8 cellular contexts compared by ENCODE assay signal in the genomic region with DNA sequence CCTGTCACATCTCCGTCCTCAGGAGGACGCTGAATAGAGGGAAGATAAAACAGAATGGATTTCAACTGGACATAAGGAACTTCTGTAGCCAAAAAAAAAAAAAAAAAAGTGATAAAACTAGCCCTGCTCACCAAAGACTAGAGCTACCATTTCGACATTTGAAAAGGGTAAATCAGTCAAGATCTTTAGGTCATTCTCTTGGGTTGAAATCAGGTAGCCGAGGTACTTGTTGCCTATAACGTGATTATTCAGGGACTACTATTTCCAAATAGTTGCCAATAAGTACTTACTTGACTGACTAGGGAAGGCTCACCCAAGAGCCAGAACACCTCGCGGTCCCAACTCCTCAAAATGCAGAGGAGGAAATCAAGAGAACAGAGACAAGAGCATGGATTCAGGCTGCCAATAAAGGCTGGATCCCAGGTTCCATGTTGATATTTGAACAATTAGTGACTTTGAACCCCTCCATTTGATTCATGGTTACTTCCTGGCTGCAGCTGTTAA. TPM values are rescaled to one million over a fixed set of nuclear protein-coding genes. Genes with fewer than 3 reads are reported as not detected.
DNase-seq lines count a peak whose midpoint lies in the region; ATAC-seq and TF ChIP-seq lines count a peak whose summit lies in the region.

No MANE protein-coding gene starts in this region.

- CTCF ChIA-PET in activated CD8-positive, alpha-beta memory T cell treated with anti-CD3 and anti-CD28 coated beads, Interleukin-2, amount 10 ng/mL, durations not matched to agents 7 days and 5 days (lab: Charles Lee) = interaction anchor here (0.8 to 1.6 kb wide), 5 partner anchors 21 to 243 kb away, joined by 3 to 9 read pairs (median 3); no protein-coding TSS in a partner anchor

- peaks cover 27% of the 10 kb centered on the region for H3K36me3 Mint-ChIP-seq in activated CD8-positive, alpha-beta memory T cell treated with anti-CD3 and anti-CD28 coated beads, Interleukin-2, amount 10 ng/mL, durations not matched to agents 7 days and 5 days
- H3K36me3 Mint-ChIP-seq in activated naive CD8-positive, alpha-beta T cell treated with anti-CD3 and anti-CD28 coated beads for 36 hours = peaks cover 27% of the 10 kb centered on the region

- H3K9me3 Mint-ChIP-seq in activated CD8-positive, alpha-beta memory T cell treated with anti-CD3 and anti-CD28 coated beads, Interleukin-2, amount 10 ng/mL, durations not matched to agents 7 days and 5 days (ENCODE audit: low read depth) = no peaks in the 10 kb centered on the region
- no peaks in the 10 kb centered on the region for H3K9me3 Mint-ChIP-seq in activated naive CD8-positive, alpha-beta T cell treated with anti-CD3 and anti-CD28 coated beads for 36 hours

- peak overlapping the region; percentile 89 for H3K27ac Mint-ChIP-seq in activated CD8-positive, alpha-beta memory T cell treated with anti-CD3 and anti-CD28 coated beads, Interleukin-2, amount 10 ng/mL, durations not matched to agents 7 days and 5 days
- peak overlapping the region; percentile 91 for H3K27ac Mint-ChIP-seq in activated naive CD8-positive, alpha-beta T cell treated with anti-CD3 and anti-CD28 coated beads for 36 hours

- intact Hi-C loops in tibial artery (cut with DNase I; ENCODE audit: low total_unique reads) = no loop called here

- TF ChIP-seq CTCF in kidney epithelial cell (IDR thresholded peaks at IDR 0.05; ENCODE audit: insufficient read depth, low read length, poor library complexity, severe bottlenecking) (no peak), tibial artery (IDR thresholded peaks at IDR 0.05) (no peak)

- H3K27me3 ChIP-seq in kidney epithelial cell (ENCODE audit: control insufficient read depth, insufficient read depth, low read length) = no peaks in the 10 kb centered on the region
- H3K27me3 ChIP-seq in tibial artery = no peaks in the 10 kb centered on the region

- ATAC-seq in activated CD8-positive, alpha-beta memory T cell treated with anti-CD3 and anti-CD28 coated beads, Interleukin-2, amount 10 ng/mL, durations not matched to agents 7 days and 5 days = no peak

- DNase-seq in activated CD8-positive, alpha-beta memory T cell treated with anti-CD3 and anti-CD28 coated beads, Interleukin-2, amount 10 ng/mL, durations not matched to agents 7 days and 5 days = no peak
- no peak for DNase-seq in activated CD8-positive, alpha-beta memory T cell treated with anti-CD3 and anti-CD28 coated beads for 24 hours
- DNase-seq in activated naive CD8-positive, alpha-beta T cell treated with anti-CD3 and anti-CD28 coated beads for 36 hours = no peak
- DNase-seq in kidney epithelial cell (ENCODE audit: low read depth) (no peak), tibial artery (no peak), activated gamma-delta T cell (lab: John Stamatoyannopoulos, UW) (no peak), dermis blood vessel endothelial cell (no peak), occipital lobe (lab: John Stamatoyannopoulos, UW) (no peak)

- H3K27me3 Mint-ChIP-seq in activated CD8-positive, alpha-beta memory T cell treated with anti-CD3 and anti-CD28 coated beads, Interleukin-2, amount 10 ng/mL, durations not matched to agents 7 days and 5 days = peaks cover 2% of the 10 kb centered on the region
- H3K27me3 Mint-ChIP-seq in activated naive CD8-positive, alpha-beta T cell treated with anti-CD3 and anti-CD28 coated beads for 36 hours = no peaks in the 10 kb centered on the region

- H3K9me3 ChIP-seq in tibial artery = no peaks in the 10 kb centered on the region

- H3K4me1 Mint-ChIP-seq in activated CD8-positive, alpha-beta memory T cell treated with anti-CD3 and anti-CD28 coated beads, Interleukin-2, amount 10 ng/mL, durations not matched to agents 7 days and 5 days = peaks cover 57% of the 10 kb centered on the region
- peaks cover 48% of the 10 kb centered on the region for H3K4me1 Mint-ChIP-seq in activated naive CD8-positive, alpha-beta T cell treated with anti-CD3 and anti-CD28 coated beads for 36 hours

- peak overlapping the region; percentile 57 for H3K4me3 ChIP-seq in kidney epithelial cell (ENCODE audit: low read depth, low read length)
- H3K4me3 ChIP-seq in tibial artery = peak overlapping the region; percentile 84 to 92

- no peaks in the 10 kb centered on the region for H3K36me3 ChIP-seq in kidney epithelial cell (ENCODE audit: control insufficient read depth, insufficient read depth, low read length)
- no peaks in the 10 kb centered on the region for H3K36me3 ChIP-seq in tibial artery

- peak overlapping the region; percentile 93 to 100 for H3K27ac ChIP-seq in tibial artery

- H3K4me1 ChIP-seq in tibial artery = peaks cover 0 to 62% (median 28%) of the 10 kb centered on the region in 4 donors

- peak overlapping the region; percentile 95 for H3K4me3 Mint-ChIP-seq in activated CD8-positive, alpha-beta memory T cell treated with anti-CD3 and anti-CD28 coated beads, Interleukin-2, amount 10 ng/mL, durations not matched to agents 7 days and 5 days
- H3K4me3 Mint-ChIP-seq in activated naive CD8-positive, alpha-beta T cell treated with anti-CD3 and anti-CD28 coated beads for 36 hours = peak overlapping the region; percentile 97

RNA-seq across cellular contexts. Expression of a gene that starts 2.0 kb away (rescaled TPM):
- 10 to 100 TPM; 66.2 to 73.0 TPM for total RNA-seq in activated CD8-positive, alpha-beta memory T cell treated with anti-CD3 and anti-CD28 coated beads, Interleukin-2, amount 10 ng/mL, durations not matched to agents 7 days and 5 days
- total RNA-seq in activated naive CD8-positive, alpha-beta T cell treated with anti-CD3 and anti-CD28 coated beads for 36 hours = 10 to 100 TPM; 42.0 to 46.8 TPM
- total RNA-seq in kidney epithelial cell = 99.7 and 139 TPM in 2 replicates
- 71.0 and 73.0 TPM in 2 replicates for total RNA-seq in dermis blood vessel endothelial cell
- 83.9 TPM for total RNA-seq in occipital lobe
